Comparison of ENCODE assay signal across 8 cellular contexts in the genomic region with DNA sequence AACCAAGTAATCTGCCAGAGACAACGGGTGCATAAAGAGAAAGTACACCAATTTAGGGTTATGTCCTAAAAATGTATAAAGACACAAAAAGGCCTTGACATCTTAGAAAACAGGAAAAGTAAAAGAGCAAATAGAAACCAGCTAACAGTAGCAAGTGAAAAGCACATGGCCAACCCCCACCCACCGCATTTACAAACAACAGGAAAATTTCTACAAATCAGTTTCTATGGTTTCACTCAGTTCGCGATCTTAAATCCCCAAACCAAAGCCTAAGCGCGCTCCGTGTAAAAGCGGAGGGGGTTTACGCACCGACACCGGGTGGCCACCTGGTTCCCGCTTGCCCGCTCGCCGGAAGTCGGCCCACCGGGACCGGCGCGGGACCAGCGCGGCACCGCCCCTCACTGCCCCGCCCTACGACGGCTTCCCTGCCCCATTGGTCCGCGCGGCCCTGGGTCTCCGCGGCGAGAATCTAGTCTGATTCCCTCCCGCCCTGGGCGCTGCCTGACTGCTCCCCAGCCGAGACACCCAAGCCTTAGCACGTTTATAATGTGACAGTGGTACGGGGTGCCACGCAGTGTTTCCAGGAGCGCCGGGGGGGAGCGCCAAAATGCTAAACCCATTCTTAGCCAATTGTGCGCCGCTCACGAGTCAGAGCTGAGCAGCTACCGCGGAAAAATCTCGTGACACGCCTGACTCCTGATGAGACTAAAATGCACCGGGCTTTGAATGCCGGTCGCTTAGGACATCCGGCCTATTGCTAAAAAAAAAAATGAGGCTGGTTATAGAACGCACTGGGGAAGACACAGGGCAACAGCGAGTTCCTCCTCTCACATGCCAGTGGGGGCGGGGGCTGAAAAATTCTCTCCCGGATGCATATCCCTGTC. TPM values are rescaled to one million over a fixed set of nuclear protein-coding genes. Genes with fewer than 3 reads are reported as not detected.
A peak's percentile ranks its signal among the peaks of the same experiment; 100 is the strongest.
DNase-seq lines count a peak whose midpoint lies in the region; ATAC-seq, FAIRE-seq and TF ChIP-seq lines count a peak whose summit lies in the region.

A gene (minus strand): TSS at position 362 of the 884 bp plus-strand sequence. CDS start 2,802 bp downstream, outside the sequence.

- peak within 1 kb of the TSS; percentile 98 for H3K27ac ChIP-seq in BLaER1
- H3K27ac ChIP-seq in right lobe of liver: peak within 1 kb of the TSS; percentile 95 to 98 (median 95)

- FAIRE-seq in GM19239 (lab: Jason Lieb, UNC): peak; percentile 82

- H3K9me3 ChIP-seq in BLaER1 (no peaks in the 10 kb centered on the region), right lobe of liver (no peaks in the 10 kb centered on the region)

- H3K9ac ChIP-seq in BLaER1: peak within 1 kb of the TSS; percentile 98

- H3K27me3 ChIP-seq in BLaER1 (no peaks in the 10 kb centered on the region), right lobe of liver (no peaks in the 10 kb centered on the region)

- H3K4me1 ChIP-seq in BLaER1 (peaks cover 33% of the 10 kb centered on the region), right lobe of liver (peaks cover 0 to 27% (median 11%) of the 10 kb centered on the region in 4 donors)

- peak within 1 kb of the TSS; percentile 91 for H3K4me2 ChIP-seq in BLaER1

- H4K20me1 ChIP-seq in BLaER1: peaks cover 39% of the 10 kb centered on the region

- peak; percentile 51 for DNase-seq in GM19239 (ENCODE audit: insufficient read length, low spot score)
- peak; percentile 83 for DNase-seq in NCI-H526 treated with DMSO at 0.1 percent for 48 hours (lab: John Stamatoyannopoulos, UW)
- peak; percentile 72 to 75 for DNase-seq in activated CD4-positive, alpha-beta T cell treated with anti-CD3 and anti-CD28 coated beads, Interleukin-2, amount 50 U/mL, for 24 hours (ENCODE audit: low read depth in 1 of 2, low spot score in 1 of 2)
- DNase-seq in dermis blood vessel endothelial cell: peak; percentile 81
- peak; percentile 86 to 89 (median 89) for DNase-seq in right lobe of liver
- peak; percentile 80 to 81 for DNase-seq in stimulated activated CD4-positive, alpha-beta T cell treated with anti-CD3 and anti-CD28 coated beads, Interleukin-4, amount 100 ng/mL, for 4 hours

- H3K36me3 ChIP-seq in BLaER1 (peaks cover 37% of the 10 kb centered on the region), right lobe of liver (peaks cover 0 to 26% (median 8%) of the 10 kb centered on the region in 4 donors)

- TF ChIP-seq POLR2A in right lobe of liver (IDR thresholded peaks at IDR 0.05): peak; percentile 57

- H3K4me3 ChIP-seq in BLaER1 (peak within 1 kb of the TSS; percentile 83), right lobe of liver (peak within 1 kb of the TSS; percentile 68 to 86 (median 75))

- peak; percentile 51 for ATAC-seq in HG03442 (IDR thresholded peaks at IDR 0.05; ENCODE audit: unreplicated experiment)
- ATAC-seq in right lobe of liver: peak; percentile 76 to 85 (median 80)

- intact Hi-C loops in right lobe of liver (cut with DNase I): no loop called here

- 0% methylated on average over 11 of the region's 56 CpGs for WGBS in right lobe of liver (ENCODE audit: insufficient coverage, low coverage, low lambda C conversion rate, missing lambda C conversion rate)

- TF ChIP-seq CTCF in right lobe of liver (IDR thresholded peaks at IDR 0.05): no peak

RNA-seq across cellular contexts. Expression of the gene that starts here (rescaled TPM):
- total RNA-seq in dermis blood vessel endothelial cell: 89.0 and 106 TPM in 2 replicates
- 10 to 100 TPM; 23.0 to 93.5 (median 39.3) TPM for total RNA-seq in right lobe of liver

Comparison
In these comparisons a context has a peak if more than half of its experiments do, and no peak if none do; other contexts are left out.
1. Peak in every context shown above with its lines: DNase-seq, ATAC-seq, H3K4me3 ChIP-seq and H3K27ac ChIP-seq.